Comparison of ENCODE assay signal across 8 cellular contexts in genomic region chr10:74419491-74420466, GRCh38.
DNase-seq lines count a peak whose midpoint lies in the region; ATAC-seq and TF ChIP-seq lines count a peak whose summit lies in the region.

No MANE protein-coding gene starts in this region.

- in situ Hi-C loops in GM13976 (cut with MboI; ENCODE audit: low sequenced_read_pairs, unreplicated experiment): no loop called here
- in situ Hi-C loops in astrocyte of the spinal cord (cut with HindIII; ENCODE audit: low sequenced_read_pairs): no loop called here

- peaks cover 4% of the 10 kb centered on the region for H3K9me3 ChIP-seq in mesenchymal stem cell (ENCODE audit: control insufficient read depth, low read length)

- H4K91ac ChIP-seq in mesenchymal stem cell (ENCODE audit: low read length): no peak overlapping the region

- no peak overlapping the region for H2BK12ac ChIP-seq in mesenchymal stem cell (ENCODE audit: low read length in 2 of 2)

- WGBS in mesenchymal stem cell: no CpG with 5 or more reads among the region's 3 CpGs

- H2BK120ac ChIP-seq in mesenchymal stem cell (ENCODE audit: low read depth, low read length): no peak overlapping the region

- H3K9ac ChIP-seq in mesenchymal stem cell (ENCODE audit: low read length): no peak overlapping the region

- no peak overlapping the region for H3K4me3 ChIP-seq in astrocyte of the spinal cord (ENCODE audit: low read depth, low read length)
- H3K4me3 ChIP-seq in mesenchymal stem cell (ENCODE audit: insufficient read depth in 1 of 2, low read depth in 1 of 2, low read length in 2 of 2): no peak overlapping the region

- TF ChIP-seq CTCF in GM13976 (IDR thresholded peaks at IDR 0.05; ENCODE audit: borderline replicate concordance, control extremely low read depth, extremely low read depth, insufficient read depth, missing control alignments): no peak
- peak; percentile 45 for TF ChIP-seq CTCF in astrocyte of the spinal cord (IDR thresholded peaks at IDR 0.05; ENCODE audit: low read depth, low read length)

- no peak overlapping the region for H3K23ac ChIP-seq in mesenchymal stem cell (ENCODE audit: low read length in 2 of 2)

- no peak overlapping the region for H2BK15ac ChIP-seq in mesenchymal stem cell (ENCODE audit: low read depth, poor library complexity, severe bottlenecking)

- H3K27me3 ChIP-seq in mesenchymal stem cell (ENCODE audit: control insufficient read depth in 1 of 2, insufficient read depth in 1 of 2, low read length in 2 of 2): no peaks in the 10 kb centered on the region

- no peak overlapping the region for H3K14ac ChIP-seq in mesenchymal stem cell (ENCODE audit: low read length in 2 of 2)

- H2AK5ac ChIP-seq in mesenchymal stem cell (ENCODE audit: low read length, severe bottlenecking): no peak overlapping the region

- H3K36me3 ChIP-seq in mesenchymal stem cell (ENCODE audit: control insufficient read depth in 1 of 2, insufficient read depth in 2 of 2, low read depth in 1 of 2, low read length in 2 of 2): peaks cover under 1 to 5% of the 10 kb centered on the region in 2 experiments

- no peak overlapping the region for H4K8ac ChIP-seq in mesenchymal stem cell (ENCODE audit: low read length)

- peak; percentile 23 for DNase-seq in AG08395 (ENCODE audit: low spot score)
- peak; percentile 20 for DNase-seq in GM13976 (ENCODE audit: low spot score)
- peak; percentile 23 for DNase-seq in NCI-H774 (lab: John Stamatoyannopoulos, UW)
- DNase-seq in astrocyte of the spinal cord (ENCODE audit: low read depth, low spot score): peak; percentile 29
- peak; percentile 20 for DNase-seq in mesenchymal stem cell
- DNase-seq in COLO829 (ENCODE audit: low spot score): no peak

- no peak overlapping the region for H3K4me2 ChIP-seq in mesenchymal stem cell (ENCODE audit: low read length, poor library complexity, severe bottlenecking)

- peaks cover 10% of the 10 kb centered on the region for H3K79me1 ChIP-seq in mesenchymal stem cell (replicated peaks; ENCODE audit: low read length, poor library complexity, severe bottlenecking)

- H3K27ac ChIP-seq in mesenchymal stem cell (ENCODE audit: low read length, poor library complexity, severe bottlenecking): no peak overlapping the region

- ATAC-seq in GM19452 (IDR thresholded peaks at IDR 0.05; ENCODE audit: unreplicated experiment) (no peak), HG03520 (IDR thresholded peaks at IDR 0.05; ENCODE audit: unreplicated experiment) (no peak)

- H3K4ac ChIP-seq in mesenchymal stem cell (ENCODE audit: low read depth in 1 of 2, low read length in 2 of 2): no peak overlapping the region

- H2BK5ac ChIP-seq in mesenchymal stem cell (ENCODE audit: low read depth, low read length, poor library complexity, severe bottlenecking): no peak overlapping the region

- H3K18ac ChIP-seq in mesenchymal stem cell (ENCODE audit: low read depth in 1 of 2, low read length in 2 of 2): no peak overlapping the region

- no peaks in the 10 kb centered on the region for H3K4me1 ChIP-seq in mesenchymal stem cell (ENCODE audit: control insufficient read depth, insufficient read depth, low read depth, low read length)

- H2AFZ ChIP-seq in mesenchymal stem cell (ENCODE audit: low read depth, low read length): no peak overlapping the region
